ENCODE assay signal across 1 cellular context in the genomic region with DNA sequence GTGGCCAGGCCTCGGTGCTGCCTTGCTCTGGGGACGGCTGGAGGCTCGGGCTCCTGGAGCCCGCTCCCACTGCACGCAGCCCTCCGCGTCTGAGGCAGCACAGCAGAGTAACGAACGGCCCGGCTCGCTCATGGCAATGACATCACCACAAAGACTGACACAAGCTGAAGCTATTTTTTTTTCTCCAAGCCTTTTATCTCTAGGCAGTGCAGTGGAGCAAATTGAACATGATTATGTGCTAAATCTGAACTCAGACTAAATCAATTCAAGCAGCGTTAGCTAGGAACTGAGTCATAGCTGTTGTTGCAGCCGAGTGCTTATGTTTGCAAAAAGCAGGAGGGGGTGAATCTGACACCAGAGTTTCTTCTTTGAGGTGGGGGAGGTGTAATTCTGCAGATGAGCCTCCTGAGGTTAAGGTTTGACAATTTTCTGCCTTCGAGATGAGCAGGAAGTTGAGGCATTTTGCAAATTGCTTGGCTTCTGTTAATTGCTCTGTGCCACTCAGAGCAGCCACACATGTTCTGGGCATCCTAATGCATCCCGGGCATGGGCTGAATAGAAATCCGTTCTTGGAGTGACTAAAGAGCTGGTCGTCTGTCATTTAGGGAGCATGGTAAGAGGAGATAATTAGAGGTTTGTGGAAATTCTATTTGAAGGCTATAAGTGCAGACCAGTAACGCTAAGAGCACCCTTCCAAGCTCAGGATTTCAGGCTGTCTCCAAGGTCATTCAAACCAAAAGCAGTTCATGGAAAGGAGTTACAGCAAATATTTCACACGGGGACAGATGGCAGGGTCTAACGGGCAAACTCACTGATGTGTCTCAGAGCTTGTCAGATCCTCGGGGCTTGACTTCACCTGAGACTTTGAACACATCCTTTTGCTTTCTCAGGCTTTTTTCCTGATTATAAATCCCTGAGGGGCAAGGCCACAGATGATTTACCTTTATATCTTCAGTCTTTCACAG.
TF ChIP-seq lines count a peak whose summit lies in the region.

No MANE protein-coding gene starts in this region.

TF ChIP-seq in GM23338, 12 proteins besides CTCF, POLR2A, EP300 and RAD21 (continued from another document):
- TF ChIP-seq, protein P1, sequence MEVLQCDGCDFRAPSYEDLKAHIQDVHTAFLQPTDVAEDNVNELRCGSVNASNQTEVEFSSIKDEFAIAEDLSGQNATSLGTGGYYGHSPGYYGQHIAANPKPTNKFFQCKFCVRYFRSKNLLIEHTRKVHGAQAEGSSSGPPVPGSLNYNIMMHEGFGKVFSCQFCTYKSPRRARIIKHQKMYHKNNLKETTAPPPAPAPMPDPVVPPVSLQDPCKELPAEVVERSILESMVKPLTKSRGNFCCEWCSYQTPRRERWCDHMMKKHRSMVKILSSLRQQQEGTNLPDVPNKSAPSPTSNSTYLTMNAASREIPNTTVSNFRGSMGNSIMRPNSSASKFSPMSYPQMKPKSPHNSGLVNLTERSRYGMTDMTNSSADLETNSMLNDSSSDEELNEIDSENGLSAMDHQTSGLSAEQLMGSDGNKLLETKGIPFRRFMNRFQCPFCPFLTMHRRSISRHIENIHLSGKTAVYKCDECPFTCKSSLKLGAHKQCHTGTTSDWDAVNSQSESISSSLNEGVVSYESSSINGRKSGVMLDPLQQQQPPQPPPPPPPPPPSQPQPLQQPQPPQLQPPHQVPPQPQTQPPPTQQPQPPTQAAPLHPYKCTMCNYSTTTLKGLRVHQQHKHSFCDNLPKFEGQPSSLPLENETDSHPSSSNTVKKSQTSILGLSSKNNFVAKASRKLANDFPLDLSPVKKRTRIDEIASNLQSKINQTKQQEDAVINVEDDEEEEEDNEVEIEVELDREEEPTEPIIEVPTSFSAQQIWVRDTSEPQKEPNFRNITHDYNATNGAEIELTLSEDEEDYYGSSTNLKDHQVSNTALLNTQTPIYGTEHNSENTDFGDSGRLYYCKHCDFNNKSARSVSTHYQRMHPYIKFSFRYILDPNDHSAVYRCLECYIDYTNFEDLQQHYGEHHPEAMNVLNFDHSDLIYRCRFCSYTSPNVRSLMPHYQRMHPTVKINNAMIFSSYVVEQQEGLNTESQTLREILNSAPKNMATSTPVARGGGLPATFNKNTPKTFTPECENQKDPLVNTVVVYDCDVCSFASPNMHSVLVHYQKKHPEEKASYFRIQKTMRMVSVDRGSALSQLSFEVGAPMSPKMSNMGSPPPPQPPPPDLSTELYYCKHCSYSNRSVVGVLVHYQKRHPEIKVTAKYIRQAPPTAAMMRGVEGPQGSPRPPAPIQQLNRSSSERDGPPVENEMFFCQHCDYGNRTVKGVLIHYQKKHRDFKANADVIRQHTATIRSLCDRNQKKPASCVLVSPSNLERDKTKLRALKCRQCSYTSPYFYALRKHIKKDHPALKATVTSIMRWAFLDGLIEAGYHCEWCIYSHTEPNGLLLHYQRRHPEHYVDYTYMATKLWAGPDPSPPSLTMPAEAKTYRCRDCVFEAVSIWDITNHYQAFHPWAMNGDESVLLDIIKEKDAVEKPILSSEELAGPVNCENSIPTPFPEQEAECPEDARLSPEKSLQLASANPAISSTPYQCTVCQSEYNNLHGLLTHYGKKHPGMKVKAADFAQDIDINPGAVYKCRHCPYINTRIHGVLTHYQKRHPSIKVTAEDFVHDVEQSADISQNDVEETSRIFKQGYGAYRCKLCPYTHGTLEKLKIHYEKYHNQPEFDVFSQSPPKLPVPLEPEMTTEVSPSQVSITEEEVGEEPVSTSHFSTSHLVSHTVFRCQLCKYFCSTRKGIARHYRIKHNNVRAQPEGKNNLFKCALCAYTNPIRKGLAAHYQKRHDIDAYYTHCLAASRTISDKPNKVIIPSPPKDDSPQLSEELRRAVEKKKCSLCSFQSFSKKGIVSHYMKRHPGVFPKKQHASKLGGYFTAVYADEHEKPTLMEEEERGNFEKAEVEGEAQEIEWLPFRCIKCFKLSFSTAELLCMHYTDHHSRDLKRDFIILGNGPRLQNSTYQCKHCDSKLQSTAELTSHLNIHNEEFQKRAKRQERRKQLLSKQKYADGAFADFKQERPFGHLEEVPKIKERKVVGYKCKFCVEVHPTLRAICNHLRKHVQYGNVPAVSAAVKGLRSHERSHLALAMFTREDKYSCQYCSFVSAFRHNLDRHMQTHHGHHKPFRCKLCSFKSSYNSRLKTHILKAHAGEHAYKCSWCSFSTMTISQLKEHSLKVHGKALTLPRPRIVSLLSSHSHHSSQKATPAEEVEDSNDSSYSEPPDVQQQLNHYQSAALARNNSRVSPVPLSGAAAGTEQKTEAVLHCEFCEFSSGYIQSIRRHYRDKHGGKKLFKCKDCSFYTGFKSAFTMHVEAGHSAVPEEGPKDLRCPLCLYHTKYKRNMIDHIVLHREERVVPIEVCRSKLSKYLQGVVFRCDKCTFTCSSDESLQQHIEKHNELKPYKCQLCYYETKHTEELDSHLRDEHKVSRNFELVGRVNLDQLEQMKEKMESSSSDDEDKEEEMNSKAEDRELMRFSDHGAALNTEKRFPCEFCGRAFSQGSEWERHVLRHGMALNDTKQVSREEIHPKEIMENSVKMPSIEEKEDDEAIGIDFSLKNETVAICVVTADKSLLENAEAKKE (CRISPR knock-in tag; IDR thresholded peaks at IDR 0.05) = no peak
- TF ChIP-seq ZNF114 (CRISPR knock-in tag; IDR thresholded peaks at IDR 0.05) (no peak), ZNF331 (CRISPR knock-in tag; IDR thresholded peaks at IDR 0.05; ENCODE audit: low read depth) (no peak), EZH2phosphoT487 (IDR thresholded peaks at IDR 0.05; ENCODE audit: unreplicated experiment) (no peak)
TF ChIP-seq in GM23338: peak in this region for 0.
